ENCODE assay signal across 23 cellular contexts in genomic region chr15:70210538-70210937, GRCh38.
DNase-seq lines count a peak whose midpoint lies in the region; ATAC-seq and TF ChIP-seq lines count a peak whose summit lies in the region.
"Had no signal": no experiment of that assay in that cellular context is flagged by ENCODE, and none has a peak within 500 bp of the region (broad histone marks: within the 10 kb centered on the region; RNA-seq: fewer than 3 reads in every experiment).

No MANE protein-coding gene starts in this region.

- peak; percentile 5 for TF ChIP-seq CTCF in cardiac muscle cell (IDR thresholded peaks at IDR 0.05; ENCODE audit: low read depth, low read length)
- TF ChIP-seq CTCF in left ventricle myocardium inferior (IDR thresholded peaks at IDR 0.05; ENCODE audit: borderline replicate concordance), result no peak
- TF ChIP-seq CTCF in choroid plexus epithelial cell (conservative IDR thresholded peaks at IDR 0.05; ENCODE audit: low read depth, low read length), result peak; percentile 21
- no peak for TF ChIP-seq CTCF in upper lobe of right lung (IDR thresholded peaks at IDR 0.05)

- peaks cover 82% of the 10 kb centered on the region for H3K27me3 ChIP-seq in cardiac muscle cell
- H3K27me3 ChIP-seq in left ventricle myocardium inferior (ENCODE audit: low read depth), result peaks cover 82% of the 10 kb centered on the region
- H3K27me3 ChIP-seq in upper lobe of right lung, result no peaks in the 10 kb centered on the region
- H3K27me3 ChIP-seq: gastroesophageal sphincter, pancreas, sigmoid colon, thyroid gland had no signal

- ATAC-seq in upper lobe of right lung (no peak), HG03571 (IDR thresholded peaks at IDR 0.05; ENCODE audit: unreplicated experiment) (no peak), HG02870 (IDR thresholded peaks at IDR 0.05; ENCODE audit: unreplicated experiment) (no peak)
- ATAC-seq: activated T-cell treated with anti-CD3 and anti-CD28 coated beads, Interleukin-2, amount 50 U/mL, for 4 hours; gastroesophageal sphincter; natural killer cell; stimulated activated memory B cell treated with anti-CD40 and anti-IgM and Interleukin-4, amounts not matched to agents 10 μg/mL and 1 μg/mL and 100 μg/mL, for 72 hours had no signal

- intact Hi-C loops in left ventricle myocardium inferior (cut with micrococcal nuclease), result no loop called here
- intact Hi-C loops in upper lobe of right lung (cut with DNase I), result no loop called here

- DNase-seq in cardiac muscle cell (ENCODE audit: low read depth in 1 of 2, low spot score in 1 of 2) (no peak), left ventricle myocardium inferior (no peak), NAMALWA (ENCODE audit: low spot score) (peak; percentile 12), choroid plexus epithelial cell (ENCODE audit: low read depth) (no peak), upper lobe of right lung (peak; percentile 33), RKO (ENCODE audit: low spot score) (no peak)
- DNase-seq: activated CD4-positive, alpha-beta T cell treated with anti-CD3 and anti-CD28 coated beads, Interleukin-2, amount 50 U/mL, for 4 hours; activated T-cell treated with anti-CD3 and anti-CD28 coated beads, Interleukin-2, amount 50 U/mL, for 4 hours; CD4-positive, alpha-beta T cell; DMS153; mesendoderm; natural killer cell; NCI-H187; pancreas; Right ventricle myocardium superior; sigmoid colon; T-helper 1 cell; thyroid gland had no signal

- H3K36me3 ChIP-seq in cardiac muscle cell (no peaks in the 10 kb centered on the region), left ventricle myocardium inferior (no peaks in the 10 kb centered on the region), upper lobe of right lung (no peaks in the 10 kb centered on the region)
- H3K36me3 ChIP-seq: gastroesophageal sphincter, pancreas, sigmoid colon, thyroid gland had no signal

- H3K4me1 ChIP-seq in cardiac muscle cell (ENCODE audit: low read depth), result no peaks in the 10 kb centered on the region
- H3K4me1 ChIP-seq in left ventricle myocardium inferior, result peaks cover 16% of the 10 kb centered on the region
- peaks cover 10% of the 10 kb centered on the region for H3K4me1 ChIP-seq in upper lobe of right lung
- H3K4me1 ChIP-seq: pancreas, sigmoid colon had no signal

- H3K9me3 ChIP-seq in cardiac muscle cell (ENCODE audit: low read depth) (no peaks in the 10 kb centered on the region), left ventricle myocardium inferior (replicated peaks) (no peaks in the 10 kb centered on the region), upper lobe of right lung (no peaks in the 10 kb centered on the region)
- H3K9me3 ChIP-seq: gastroesophageal sphincter, pancreas, sigmoid colon, thyroid gland had no signal

- no peak overlapping the region for H3K4me3 ChIP-seq in cardiac muscle cell
- H3K4me3 ChIP-seq in left ventricle myocardium inferior, result no peak overlapping the region
- no peak overlapping the region for H3K4me3 ChIP-seq in choroid plexus epithelial cell (ENCODE audit: low read depth, low read length)
- no peak overlapping the region for H3K4me3 ChIP-seq in upper lobe of right lung
- H3K4me3 ChIP-seq: coronary artery, gastroesophageal sphincter, pancreas, sigmoid colon, thyroid gland had no signal

- no peak overlapping the region for H3K27ac ChIP-seq in cardiac muscle cell
- no peak overlapping the region for H3K27ac ChIP-seq in left ventricle myocardium inferior (replicated peaks)
- H3K27ac ChIP-seq in upper lobe of right lung, result no peak overlapping the region
- H3K27ac ChIP-seq: coronary artery, gastroesophageal sphincter, pancreas, sigmoid colon, thyroid gland had no signal

Comparison
In these comparisons a context has a peak if more than half of its experiments do, and no peak if none do; other contexts are left out.
1. CTCF ChIP-seq: peak in cardiac muscle cell (single experiment) and choroid plexus epithelial cell (single experiment); none in left ventricle myocardium inferior (single experiment) and upper lobe of right lung (single experiment).
2. DNase-seq: peak in NAMALWA (single experiment) and upper lobe of right lung (single experiment); none in cardiac muscle cell (0 of 2), left ventricle myocardium inferior (single experiment), choroid plexus epithelial cell (single experiment) and RKO (single experiment).